ENCODE assay signal across 8 cellular contexts in genomic region chr11:88231894-88232482, GRCh38. TPM values are rescaled to one million over a fixed set of nuclear protein-coding genes. Genes with fewer than 3 reads are reported as not detected.
DNase-seq lines count a peak whose midpoint lies in the region; ATAC-seq, FAIRE-seq and TF ChIP-seq lines count a peak whose summit lies in the region.

No MANE protein-coding gene starts in this region.

- DNase-seq in NCI-H2171 treated with DMSO at 0.1 percent for 48 hours (lab: John Stamatoyannopoulos, UW) (peak; percentile 1), NCI-H2171 (lab: John Stamatoyannopoulos, UW) (no peak), SK-MEL-5 (ENCODE audit: low read depth, low spot score) (peak; percentile 66), endothelial cell of umbilical vein (ENCODE audit: low read depth, low spot score) (peak; percentile 59), neuronal stem cell (ENCODE audit: low spot score) (peak; percentile 8)

- H2BK15ac ChIP-seq in neuronal stem cell (ENCODE audit: low read length) = no peak overlapping the region

- no peak overlapping the region for H3K4me3 ChIP-seq in endothelial cell of umbilical vein (replicated peaks in 1 of 3; ENCODE audit: insufficient read depth in 1 of 3, low read depth in 1 of 3, low read length in 3 of 3)
- H3K4me3 ChIP-seq in neuronal stem cell (ENCODE audit: low read length in 2 of 2) = no peak overlapping the region

- no peak overlapping the region for H4K8ac ChIP-seq in neuronal stem cell (ENCODE audit: low read depth, low read length)

- H3K4me1 ChIP-seq in endothelial cell of umbilical vein (ENCODE audit: control insufficient read depth, extremely low read depth, insufficient read depth, low read length) = no peaks in the 10 kb centered on the region
- H3K4me1 ChIP-seq in neuronal stem cell (ENCODE audit: control insufficient read depth in 2 of 2, insufficient read depth in 1 of 2, low read depth in 1 of 2, low read length in 2 of 2) = no peaks in the 10 kb centered on the region

- H3K18ac ChIP-seq in neuronal stem cell (ENCODE audit: low read length) = no peak overlapping the region

- H2AFZ ChIP-seq in endothelial cell of umbilical vein (ENCODE audit: low read depth, low read length) (no peak overlapping the region), neuronal stem cell (ENCODE audit: low read length) (no peak overlapping the region)

- no peak overlapping the region for H4K91ac ChIP-seq in neuronal stem cell (ENCODE audit: low read depth, low read length, poor library complexity)

- no peak overlapping the region for H3K14ac ChIP-seq in neuronal stem cell (ENCODE audit: low read length)

- H2BK5ac ChIP-seq in neuronal stem cell (ENCODE audit: low read length) = no peak overlapping the region

- intact Hi-C loops in endothelial cell of umbilical vein (cut with micrococcal nuclease) = loop anchor here (1.0 to 5.0 kb wide), 5 partner anchors 105 to 655 kb away; partner anchors contain the start of gene CTSC

- no peak for TF ChIP-seq POLR2A in endothelial cell of umbilical vein (IDR thresholded peaks at IDR 0.05; ENCODE audit: low read depth, low read length)

- no peaks in the 10 kb centered on the region for H4K20me1 ChIP-seq in endothelial cell of umbilical vein (replicated peaks; ENCODE audit: control insufficient read depth, extremely low read depth, insufficient read depth, low read length)

- H3K4ac ChIP-seq in neuronal stem cell (ENCODE audit: low read length) = no peak overlapping the region

- WGBS in neuronal stem cell (ENCODE audit: extremely low coverage in 2 of 2, insufficient read length in 2 of 2, insufficient replicate concordance in 1 of 2), 2 donors = no CpG with 5 or more reads among the region's 5 CpGs

- H3K79me2 ChIP-seq in endothelial cell of umbilical vein (ENCODE audit: control insufficient read depth, insufficient read depth, low read length) = no peaks in the 10 kb centered on the region

- H3K27ac ChIP-seq in endothelial cell of umbilical vein (ENCODE audit: insufficient read depth, low read depth, low read length) (no peak overlapping the region), neuronal stem cell (replicated peaks; ENCODE audit: low read length) (no peak overlapping the region)

- FAIRE-seq in endothelial cell of umbilical vein (lab: Jason Lieb, UNC) = peak; percentile 44

- POLR2A ChIA-PET in endothelial cell of umbilical vein (lab: Charles Lee) = no interaction called here

- H3K79me1 ChIP-seq in neuronal stem cell (ENCODE audit: low read depth, low read length) = no peaks in the 10 kb centered on the region

- H3K9me1 ChIP-seq in endothelial cell of umbilical vein (replicated peaks; ENCODE audit: control insufficient read depth, extremely low read depth, insufficient read depth, low read length) = no peaks in the 10 kb centered on the region

- no peaks in the 10 kb centered on the region for H3K9me3 ChIP-seq in endothelial cell of umbilical vein (replicated peaks; ENCODE audit: control insufficient read depth, insufficient read depth, low read length)
- H3K9me3 ChIP-seq in neuronal stem cell (replicated peaks in 1 of 2; ENCODE audit: control insufficient read depth in 2 of 2, insufficient read depth in 1 of 2, low read depth in 1 of 2, low read length in 2 of 2) = peaks cover 0 to 4% of the 10 kb centered on the region in 2 donors

- no peak overlapping the region for H3K4me2 ChIP-seq in endothelial cell of umbilical vein (ENCODE audit: insufficient read depth, low read length)
- H3K4me2 ChIP-seq in neuronal stem cell (ENCODE audit: insufficient read depth, low read length, poor library complexity, severe bottlenecking) = no peak overlapping the region

- no peak overlapping the region for H3K23ac ChIP-seq in neuronal stem cell (ENCODE audit: low read depth, low read length, poor library complexity)

- TF ChIP-seq CTCF in endothelial cell of umbilical vein (IDR thresholded peaks at IDR 0.05; ENCODE audit: extremely low read depth in 1 of 2, insufficient read depth in 1 of 2, low read depth in 1 of 2, low read length in 2 of 2) = peak; percentile 48 to 63

- ATAC-seq in GM19372 (IDR thresholded peaks at IDR 0.05; ENCODE audit: low read depth, unreplicated experiment) (peak; percentile 97), HG03354 (IDR thresholded peaks at IDR 0.05; ENCODE audit: poor library complexity, severe bottlenecking, unreplicated experiment) (peak; percentile 98), HG02852 (IDR thresholded peaks at IDR 0.05; ENCODE audit: unreplicated experiment) (no peak)

- no peak overlapping the region for H2BK120ac ChIP-seq in neuronal stem cell (ENCODE audit: low read depth, low read length)

- H3K9ac ChIP-seq in endothelial cell of umbilical vein (replicated peaks; ENCODE audit: extremely low read depth, insufficient read depth, low read length) = no peak overlapping the region
- H3K9ac ChIP-seq in neuronal stem cell (ENCODE audit: low read depth, low read length, poor library complexity) = no peak overlapping the region

- H3K36me3 ChIP-seq in endothelial cell of umbilical vein (ENCODE audit: control insufficient read depth in 2 of 2, extremely low read depth in 1 of 2, insufficient read depth in 2 of 2, low read length in 2 of 2) (no peaks in the 10 kb centered on the region), neuronal stem cell (replicated peaks in 1 of 2; ENCODE audit: control insufficient read depth in 2 of 2, insufficient read depth in 2 of 2, low read length in 2 of 2) (no peaks in the 10 kb centered on the region)

- H3K27me3 ChIP-seq in endothelial cell of umbilical vein (ENCODE audit: control insufficient read depth in 2 of 2, insufficient read depth in 2 of 2, low read length in 2 of 2) (no peaks in the 10 kb centered on the region), neuronal stem cell (ENCODE audit: control insufficient read depth in 3 of 3, insufficient read depth in 3 of 3, low read depth in 1 of 3, low read length in 3 of 3) (no peaks in the 10 kb centered on the region)

- H2BK12ac ChIP-seq in neuronal stem cell (ENCODE audit: low read length) = no peak overlapping the region

- dilution Hi-C loops in endothelial cell of umbilical vein (cut with MboI; ENCODE audit: extremely low pct_ligation_motif_present, low sequenced_read_pairs) = no loop called here

- H2AK5ac ChIP-seq in neuronal stem cell (ENCODE audit: low read depth, low read length) = no peak overlapping the region

- no TSS peak for BruUV-seq in endothelial cell of umbilical vein (replicated peaks; lab: Mats Ljungman, UMichigan)

- CTCF ChIA-PET in endothelial cell of umbilical vein (lab: Charles Lee) = interaction anchor here (0.5 to 5.0 kb wide), 11 partner anchors 49 to 655 kb away, joined by 3 to 85 read pairs (median 5); partner anchors contain the start of gene CTSC

- in situ Hi-C loops in SK-MEL-5 (cut with HindIII; ENCODE audit: low pct_unique_long_range_greater_than_20kb, low sequenced_read_pairs) = no loop called here

TF ChIP-seq in endothelial cell of umbilical vein, 7 proteins besides CTCF, POLR2A, EP300 and RAD21:
- TF ChIP-seq JUN (IDR thresholded peaks at IDR 0.05; ENCODE audit: borderline replicate concordance, insufficient read depth, insufficient read length, low read depth) (no peak), GATA2 (IDR thresholded peaks at IDR 0.05; ENCODE audit: insufficient read depth, insufficient read length, low read depth, low read length) (no peak), EZH2 (IDR thresholded peaks at IDR 0.05; ENCODE audit: borderline replicate concordance, low read depth, low read length, severe bottlenecking) (no peak), MAX (IDR thresholded peaks at IDR 0.05; ENCODE audit: insufficient read depth, insufficient read length) (no peak), FOS (IDR thresholded peaks at IDR 0.05; ENCODE audit: borderline replicate concordance, insufficient read depth, low read length) (no peak)

RNA-seq across cellular contexts. Expression of gene RAB38, which starts 56.7 kb away (rescaled TPM):
- 376 TPM in 2 replicates for total RNA-seq in SK-MEL-5 (2014; rRNA removed; shearing (Covaris generic))
- polyA plus RNA-seq in SK-MEL-5 (2015; cell fraction: cytosol; rRNA removed) = 138 and 163 TPM in 2 replicates
- polyA plus RNA-seq in SK-MEL-5 (2015; cell fraction: nucleus; rRNA removed) = 35.2 and 36.9 TPM in 2 replicates
- total RNA-seq in endothelial cell of umbilical vein = 2.1 and 3.6 TPM in 2 replicates
- 2.4 and 3.0 TPM in 2 replicates for polyA plus RNA-seq in endothelial cell of umbilical vein
- 3.4 and 3.8 TPM in 2 replicates for polyA plus RNA-seq in endothelial cell of umbilical vein (2011; cell fraction: cytosol; rRNA removed)
- 2.0 and 2.3 TPM in 2 replicates for polyA plus RNA-seq in endothelial cell of umbilical vein (2011; cell fraction: nucleus; rRNA removed)
- polyA plus RNA-seq in endothelial cell of umbilical vein (2012) = 2.3 and 4.8 TPM in 2 replicates
- polyA minus RNA-seq in endothelial cell of umbilical vein = 3.4 and 3.5 TPM in 2 replicates
- not detected for polyA minus RNA-seq in endothelial cell of umbilical vein (2011; cell fraction: cytosol; rRNA and poly(A)+ RNA removed)
- polyA minus RNA-seq in endothelial cell of umbilical vein (2011; cell fraction: nucleus; rRNA and poly(A)+ RNA removed) = 3.2 and 3.7 TPM in 2 replicates
- 9.7 TPM for polyA plus RNA-seq in neuronal stem cell (2013, experiment 1 of 2)
- polyA plus RNA-seq in neuronal stem cell (2013, experiment 2 of 2) = 9.3 TPM

Comparison
In these comparisons a context has a peak if more than half of its experiments do, and no peak if none do; other contexts are left out.
1. RNA of gene RAB38, which starts 56.7 kb away (total RNA-seq): 376 TPM in SK-MEL-5; 2.1 to 3.6 TPM in endothelial cell of umbilical vein; every median in the first group is over 10 times any median in the second.